ENCODE assay signal across 19 cellular contexts in the genomic region with DNA sequence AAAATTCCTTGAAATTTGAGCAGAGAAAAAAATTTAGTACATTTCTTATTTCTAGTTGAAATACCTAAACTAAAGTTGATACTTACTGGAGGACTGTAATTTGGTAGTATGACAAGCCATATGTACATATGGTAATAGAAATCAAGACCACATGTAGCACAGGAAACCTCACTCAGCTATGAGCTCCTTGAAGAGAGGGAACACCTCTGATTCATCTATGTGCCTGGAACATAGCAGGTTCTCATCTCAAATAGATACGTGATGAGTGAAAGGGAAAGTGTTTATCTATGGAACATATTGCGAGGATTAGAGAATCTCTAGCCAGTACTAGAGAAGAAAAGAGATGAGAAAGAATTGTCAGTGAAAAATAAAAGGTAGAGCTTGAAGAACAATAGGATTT.
DNase-seq lines count a peak whose midpoint lies in the region; FAIRE-seq lines count a peak whose summit lies in the region.
"Had no signal": no experiment of that assay in that cellular context is flagged by ENCODE, and none has a peak within 500 bp of the region (broad histone marks: within the 10 kb centered on the region; RNA-seq: fewer than 3 reads in every experiment).

No MANE protein-coding gene starts in this region.

- no peaks in the 10 kb centered on the region for H3K27me3 Mint-ChIP-seq in activated naive CD4-positive, alpha-beta T cell treated with anti-CD3 and anti-CD28 coated beads, Interleukin-2, amount 50 U/mL, for 24 hours
- H3K27me3 Mint-ChIP-seq in activated naive CD4-positive, alpha-beta T cell treated with anti-CD3 and anti-CD28 coated beads, Interleukin-2, amount 10 ng/mL, durations not matched to agents 7 days and 5 days, result no peaks in the 10 kb centered on the region
- no peaks in the 10 kb centered on the region for H3K27me3 Mint-ChIP-seq in activated naive CD8-positive, alpha-beta T cell
- H3K27me3 Mint-ChIP-seq: CD4-positive, alpha-beta T cell; stimulated activated naive B cell treated with anti-CD40 and anti-IgM and Interleukin-4, amounts not matched to agents 10 μg/mL and 1 μg/mL and 100 μg/mL, for 72 hours had no signal

- H3K36me3 Mint-ChIP-seq in activated naive CD4-positive, alpha-beta T cell treated with anti-CD3 and anti-CD28 coated beads, Interleukin-2, amount 50 U/mL, for 24 hours, result peaks cover 31% of the 10 kb centered on the region
- peaks cover 51% of the 10 kb centered on the region for H3K36me3 Mint-ChIP-seq in activated naive CD4-positive, alpha-beta T cell treated with anti-CD3 and anti-CD28 coated beads, Interleukin-2, amount 10 ng/mL, durations not matched to agents 7 days and 5 days
- H3K36me3 Mint-ChIP-seq in activated naive CD8-positive, alpha-beta T cell, result peaks cover 42% of the 10 kb centered on the region

- peak overlapping the region; percentile 1 for H3K4me3 Mint-ChIP-seq in activated naive CD4-positive, alpha-beta T cell treated with anti-CD3 and anti-CD28 coated beads, Interleukin-2, amount 50 U/mL, for 24 hours
- H3K4me3 Mint-ChIP-seq in activated naive CD4-positive, alpha-beta T cell treated with anti-CD3 and anti-CD28 coated beads, Interleukin-2, amount 10 ng/mL, durations not matched to agents 7 days and 5 days, result no peak overlapping the region
- H3K4me3 Mint-ChIP-seq in activated naive CD8-positive, alpha-beta T cell, result no peak overlapping the region
- H3K4me3 Mint-ChIP-seq: CD4-positive, alpha-beta T cell; stimulated activated naive B cell treated with anti-CD40 and anti-IgM and Interleukin-4, amounts not matched to agents 10 μg/mL and 1 μg/mL and 100 μg/mL, for 72 hours had no signal

- no peak for DNase-seq in activated naive CD4-positive, alpha-beta T cell treated with anti-CD3 and anti-CD28 coated beads, Interleukin-2, amount 10 ng/mL, durations not matched to agents 7 days and 5 days
- no peak for DNase-seq in GM19239 (ENCODE audit: insufficient read length, low spot score)
- peak; percentile 9 for DNase-seq in skeletal muscle cell (ENCODE audit: low read depth)
- no peak for DNase-seq in superior temporal gyrus (ENCODE audit: extremely low spot score)
- no peak for DNase-seq in T-helper 9 cell
- no peak for DNase-seq in Kasumi-1 (lab: John Stamatoyannopoulos, UW)
- DNase-seq: CD4-positive, alpha-beta T cell; heart right ventricle; NCI-H1105; NCI-H2081 treated with DMSO at 0.1 percent for 48 hours; NK-92 treated with Interleukin-12 subunit alpha and Interleukin-12 subunit beta, amount 100 ng/mL, for 24 hours; retina; stimulated activated CD4-positive, alpha-beta T cell treated with anti-CD3 and anti-CD28 coated beads, Interleukin-12 subunit alpha, Interleukin-12 subunit beta, amount 100 ng/mL, for 4 hours; stimulated activated naive B cell treated with anti-CD40 and anti-IgM and Interleukin-4, amounts not matched to agents 10 μg/mL and 1 μg/mL and 100 μg/mL, for 72 hours; trophoblast cell had no signal

- CTCF ChIA-PET in activated naive CD4-positive, alpha-beta T cell treated with anti-CD3 and anti-CD28 coated beads, Interleukin-2, amount 10 ng/mL, durations not matched to agents 7 days and 5 days (lab: Charles Lee), result interaction anchor here (1.3 kb wide), 1 partner anchor 40 kb away, joined by 3 read pairs; no protein-coding TSS in a partner anchor

- peak overlapping the region; percentile 74 for H3K27ac Mint-ChIP-seq in activated naive CD4-positive, alpha-beta T cell treated with anti-CD3 and anti-CD28 coated beads, Interleukin-2, amount 50 U/mL, for 24 hours
- H3K27ac Mint-ChIP-seq in activated naive CD4-positive, alpha-beta T cell treated with anti-CD3 and anti-CD28 coated beads, Interleukin-2, amount 10 ng/mL, durations not matched to agents 7 days and 5 days, result no peak overlapping the region
- peak overlapping the region; percentile 78 for H3K27ac Mint-ChIP-seq in activated naive CD8-positive, alpha-beta T cell
- H3K27ac Mint-ChIP-seq: CD4-positive, alpha-beta T cell; stimulated activated naive B cell treated with anti-CD40 and anti-IgM and Interleukin-4, amounts not matched to agents 10 μg/mL and 1 μg/mL and 100 μg/mL, for 72 hours had no signal

- H3K4me3 ChIP-seq in skeletal muscle cell (ENCODE audit: low read depth, low read length), result no peak overlapping the region
- H3K4me3 ChIP-seq: heart right ventricle had no signal

- no peaks in the 10 kb centered on the region for H3K9me3 Mint-ChIP-seq in activated naive CD4-positive, alpha-beta T cell treated with anti-CD3 and anti-CD28 coated beads, Interleukin-2, amount 50 U/mL, for 24 hours
- H3K9me3 Mint-ChIP-seq in activated naive CD4-positive, alpha-beta T cell treated with anti-CD3 and anti-CD28 coated beads, Interleukin-2, amount 10 ng/mL, durations not matched to agents 7 days and 5 days, result no peaks in the 10 kb centered on the region
- H3K9me3 Mint-ChIP-seq in activated naive CD8-positive, alpha-beta T cell (ENCODE audit: low read depth), result no peaks in the 10 kb centered on the region
- H3K9me3 Mint-ChIP-seq: CD4-positive, alpha-beta T cell; stimulated activated naive B cell treated with anti-CD40 and anti-IgM and Interleukin-4, amounts not matched to agents 10 μg/mL and 1 μg/mL and 100 μg/mL, for 72 hours had no signal

- H3K4me1 Mint-ChIP-seq in activated naive CD4-positive, alpha-beta T cell treated with anti-CD3 and anti-CD28 coated beads, Interleukin-2, amount 50 U/mL, for 24 hours, result peaks cover 9% of the 10 kb centered on the region
- H3K4me1 Mint-ChIP-seq in activated naive CD4-positive, alpha-beta T cell treated with anti-CD3 and anti-CD28 coated beads, Interleukin-2, amount 10 ng/mL, durations not matched to agents 7 days and 5 days, result peaks cover 5% of the 10 kb centered on the region
- H3K4me1 Mint-ChIP-seq in activated naive CD8-positive, alpha-beta T cell (ENCODE audit: low read depth), result peaks cover 8% of the 10 kb centered on the region

- peak; percentile 58 for FAIRE-seq in GM19239 (lab: Jason Lieb, UNC)
- FAIRE-seq: colon, endometrium had no signal
